8 cellular contexts compared by ENCODE assay signal in the genomic region with DNA sequence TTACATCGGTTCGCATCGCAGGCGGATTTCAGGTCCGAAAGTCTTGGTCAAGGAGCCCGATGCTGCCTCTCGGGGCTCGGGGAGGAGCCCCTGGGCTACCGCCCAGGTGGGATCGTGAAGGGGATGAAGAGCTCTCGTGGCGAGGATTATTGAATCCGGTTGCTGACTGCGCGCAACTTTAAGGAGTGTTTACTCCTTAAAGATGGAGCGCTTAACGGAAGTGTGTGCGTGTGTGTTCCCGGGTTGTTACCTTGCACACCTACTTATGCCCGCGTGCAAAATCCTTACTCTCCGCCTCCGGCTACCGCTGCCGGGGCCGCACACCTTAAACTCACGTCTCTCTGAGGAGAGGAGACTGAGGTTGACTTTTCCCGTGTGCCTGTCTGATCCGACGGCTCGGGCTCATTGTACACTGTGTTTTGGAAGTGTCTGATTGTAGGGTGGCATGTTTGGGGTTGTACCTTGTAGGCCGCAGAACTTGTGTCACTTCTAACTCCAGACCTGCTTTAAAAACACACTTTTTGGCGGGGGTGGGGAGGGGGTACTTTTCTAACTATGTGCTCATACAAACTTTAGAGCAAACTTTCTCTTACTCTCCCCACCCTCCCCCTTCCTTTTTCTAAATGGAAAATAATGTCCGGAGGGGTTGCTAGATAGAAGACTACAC. TPM values are rescaled to one million over a fixed set of nuclear protein-coding genes. Genes with fewer than 3 reads are reported as not detected.
DNase-seq lines count a peak whose midpoint lies in the region; ATAC-seq and TF ChIP-seq lines count a peak whose summit lies in the region.
"Not testable (repeated sequence)": the region's sequence is repeated elsewhere in the genome, so short reads cannot be mapped to it uniquely, and the experiment has no call there.

No MANE protein-coding gene starts in this region.

- TF ChIP-seq CTCF in epithelial cell of proximal tubule (conservative IDR thresholded peaks at IDR 0.05; ENCODE audit: low read depth, low read length); neutrophil (IDR thresholded peaks at IDR 0.05); stomach (IDR thresholded peaks at IDR 0.05): not testable (repeated sequence)

- peak overlapping the region; percentile 44 for H3K27ac ChIP-seq in CD8-positive, alpha-beta memory T cell (ENCODE audit: low read depth, low read length)
- not testable (repeated sequence) for H3K27ac ChIP-seq in HUES64 (ENCODE audit: low read depth, low read length); neutrophil
- peak overlapping the region; percentile 80 to 88 (median 86) for H3K27ac ChIP-seq in stomach

- POLR2A ChIA-PET in CD8-positive, alpha-beta memory T cell (lab: Charles Lee), result interaction anchor here (0.6 to 0.7 kb wide), 4 partner anchors 8 to 310 kb away, joined by 3 to 5 read pairs (median 5); no protein-coding TSS in a partner anchor
- POLR2A ChIA-PET in activated CD4-positive, alpha-beta T cell treated with anti-CD3 and anti-CD28 coated beads for 36 hours (lab: Charles Lee), result interaction anchor here (0.6 to 1.9 kb wide), 3 partner anchors 39 to 346 kb away, joined by 3 to 5 read pairs (median 5); a partner anchor contains a TSS

- not testable (repeated sequence) for H3K36me3 ChIP-seq in CD8-positive, alpha-beta memory T cell (ENCODE audit: insufficient read depth, low read length); HUES64 (ENCODE audit: insufficient read depth, low read length); neutrophil; stomach
- H3K36me3 ChIP-seq in adipocyte (ENCODE audit: control insufficient read depth, insufficient read depth, low read length, severe bottlenecking), result peaks cover 10% of the 10 kb centered on the region

- peak overlapping the region; percentile 74 to 97 (median 92) for H3K27ac Mint-ChIP-seq in CD8-positive, alpha-beta memory T cell
- peak overlapping the region; percentile 75 for H3K27ac Mint-ChIP-seq in activated CD4-positive, alpha-beta T cell treated with anti-CD3 and anti-CD28 coated beads for 36 hours

- H3K9me3 ChIP-seq in CD8-positive, alpha-beta memory T cell (ENCODE audit: low read length); HUES64 (ENCODE audit: insufficient read depth, low read depth, low read length); adipocyte (ENCODE audit: control insufficient read depth, low read length); neutrophil; stomach: not testable (repeated sequence)

- not testable (repeated sequence) for TF ChIP-seq EP300 in stomach (IDR thresholded peaks at IDR 0.05)

- not testable (repeated sequence) for H3K4me1 ChIP-seq in CD8-positive, alpha-beta memory T cell (ENCODE audit: insufficient read depth, low read length); HUES64 (ENCODE audit: insufficient read depth, low read length); adipocyte (ENCODE audit: control insufficient read depth, insufficient read depth, low read length)
- H3K4me1 ChIP-seq in neutrophil (ENCODE audit: control insufficient read depth in 1 of 2, insufficient read depth in 1 of 2, low read depth in 1 of 2, low read length in 1 of 2), result peaks cover 7 to 20% of the 10 kb centered on the region in 2 experiments
- H3K4me1 ChIP-seq in stomach, result peaks cover 0 to 21% (median 9%) of the 10 kb centered on the region in 4 donors

- DNase-seq in CD8-positive, alpha-beta memory T cell, result peak in 3 of 5 donors; percentile 1 to 51 (median 8)
- DNase-seq in activated CD4-positive, alpha-beta T cell treated with anti-CD3 and anti-CD28 coated beads for 36 hours, result peak; percentile 46
- not testable (repeated sequence) for DNase-seq in adipocyte (ENCODE audit: low read depth); epithelial cell of proximal tubule (ENCODE audit: low read depth); stomach
- DNase-seq in iPS-NIHi7 (ENCODE audit: extremely low spot score), result peak; percentile 25

- H3K4me3 ChIP-seq in CD8-positive, alpha-beta memory T cell (ENCODE audit: low read length), result peak overlapping the region; percentile 80
- H3K4me3 ChIP-seq in HUES64 (ENCODE audit: low read length), result peak overlapping the region; percentile 73
- H3K4me3 ChIP-seq in adipocyte (ENCODE audit: low read length), result peak overlapping the region; percentile 80
- H3K4me3 ChIP-seq in epithelial cell of proximal tubule (ENCODE audit: low read depth, low read length), result peak overlapping the region; percentile 74
- peak overlapping the region; percentile 63 to 79 for H3K4me3 ChIP-seq in neutrophil (ENCODE audit: low read depth in 1 of 2, low read length in 1 of 2)
- peak overlapping the region; percentile 61 to 75 (median 71) for H3K4me3 ChIP-seq in stomach

- TF ChIP-seq POLR2A in stomach (IDR thresholded peaks at IDR 0.05), result not testable (repeated sequence)

- CTCF ChIA-PET in CD8-positive, alpha-beta memory T cell (lab: Charles Lee), result interaction anchor here (1.6 kb wide), 1 partner anchor 206 kb away, joined by 5 read pairs; no protein-coding TSS in a partner anchor
- CTCF ChIA-PET in activated CD4-positive, alpha-beta T cell treated with anti-CD3 and anti-CD28 coated beads for 36 hours (lab: Charles Lee), result interaction anchor here (0.7 to 1.1 kb wide), 3 partner anchors 204 to 359 kb away, joined by 3 to 4 read pairs (median 3); no protein-coding TSS in a partner anchor

- H3K36me3 Mint-ChIP-seq in CD8-positive, alpha-beta memory T cell; activated CD4-positive, alpha-beta T cell treated with anti-CD3 and anti-CD28 coated beads for 36 hours (ENCODE audit: low read depth): not testable (repeated sequence)

- H3K9ac ChIP-seq in HUES64 (ENCODE audit: low read depth, low read length) (peak overlapping the region; percentile 29; the same call in 1 of the 2 replicates), adipocyte (ENCODE audit: low read length) (peak overlapping the region; percentile 84)

- H3K9me3 Mint-ChIP-seq in CD8-positive, alpha-beta memory T cell; activated CD4-positive, alpha-beta T cell treated with anti-CD3 and anti-CD28 coated beads for 36 hours (ENCODE audit: low read depth): not testable (repeated sequence)

- not testable (repeated sequence) for H3K27me3 ChIP-seq in CD8-positive, alpha-beta memory T cell (ENCODE audit: insufficient read depth, low read length, poor library complexity, severe bottlenecking); adipocyte (replicated peaks; ENCODE audit: control insufficient read depth, insufficient read depth, low read length); stomach
- H3K27me3 ChIP-seq in HUES64 (ENCODE audit: insufficient read depth, low read length) (peaks cover 36% of the 10 kb centered on the region), neutrophil (peaks cover 35% of the 10 kb centered on the region)

- peak overlapping the region; percentile 91 to 98 (median 94) for H3K4me3 Mint-ChIP-seq in CD8-positive, alpha-beta memory T cell
- H3K4me3 Mint-ChIP-seq in activated CD4-positive, alpha-beta T cell treated with anti-CD3 and anti-CD28 coated beads for 36 hours, result peak overlapping the region; percentile 73

- intact Hi-C loops in activated CD4-positive, alpha-beta T cell treated with anti-CD3 and anti-CD28 coated beads for 36 hours (cut with DNase I, micrococcal nuclease), result loop anchor here (5.0 kb wide), 3 partner anchors 37 to 88 kb away; a partner anchor contains a TSS
- intact Hi-C loops in stomach (cut with DNase I; ENCODE audit: low total_unique reads), result not testable (repeated sequence)

- ATAC-seq in activated CD4-positive, alpha-beta T cell treated with anti-CD3 and anti-CD28 coated beads for 36 hours, result peak; percentile 50

- not testable (repeated sequence) for H3K27me3 Mint-ChIP-seq in CD8-positive, alpha-beta memory T cell; activated CD4-positive, alpha-beta T cell treated with anti-CD3 and anti-CD28 coated beads for 36 hours

- WGBS in HUES64, result 7% methylated on average over 31 of the region's 34 CpGs
- 5 to 13% (median 11%) methylated on average over 33 to 34 of the region's 34 CpGs for WGBS in stomach, 5 donors

- peaks cover 20 to 27% (median 21%) of the 10 kb centered on the region in 3 donors for H3K4me1 Mint-ChIP-seq in CD8-positive, alpha-beta memory T cell
- H3K4me1 Mint-ChIP-seq in activated CD4-positive, alpha-beta T cell treated with anti-CD3 and anti-CD28 coated beads for 36 hours, result peaks cover 18% of the 10 kb centered on the region

RNA-seq across cellular contexts. Expression of a gene that starts 38.3 kb away (rescaled TPM):
- 1 to 10 TPM; 7.5 to 7.9 TPM for total RNA-seq in CD8-positive, alpha-beta memory T cell
- polyA plus RNA-seq in CD8-positive, alpha-beta memory T cell, result 9.2 TPM
- 6.5 TPM for polyA plus RNA-seq in HUES64 (2013, experiment 1 of 2)
- 8.2 TPM for polyA plus RNA-seq in HUES64 (2013, experiment 2 of 2)
- total RNA-seq in activated CD4-positive, alpha-beta T cell treated with anti-CD3 and anti-CD28 coated beads for 36 hours, result 1 to 10 TPM; 5.8 to 6.0 TPM
- total RNA-seq in epithelial cell of proximal tubule (12.2 and 15.3 TPM in 2 replicates), stomach (10 to 100 TPM in 1 of 5 donors, 1 to 10 TPM in 4; 1.8 to 18.7 (median 7.0) TPM)
- 10 to 100 TPM; 11.5 to 15.0 (median 13.0) TPM for polyA plus RNA-seq in stomach
